ENCODE assay signal across 9 cellular contexts in the genomic region with DNA sequence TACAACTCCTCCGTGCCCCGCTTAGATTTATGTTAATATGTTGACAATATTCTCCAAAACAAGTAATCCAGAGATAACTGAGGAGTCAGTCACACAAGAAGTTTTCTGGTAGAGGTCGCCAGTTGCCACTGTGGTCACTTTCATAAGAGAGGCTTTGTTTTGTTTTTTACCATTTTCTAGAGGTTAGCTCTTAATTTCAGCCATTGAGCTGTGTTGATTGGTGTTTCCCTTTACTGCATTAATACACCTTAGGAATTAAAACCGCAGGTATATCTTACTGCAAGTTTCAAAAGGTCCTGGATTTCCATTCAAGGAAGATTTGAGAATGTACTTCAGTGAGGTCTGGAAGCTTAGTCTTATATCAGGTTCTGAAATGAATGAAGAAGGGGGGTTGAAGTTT. TPM values are rescaled to one million over a fixed set of nuclear protein-coding genes. Genes with fewer than 3 reads are reported as not detected.
DNase-seq lines count a peak whose midpoint lies in the region; ATAC-seq and TF ChIP-seq lines count a peak whose summit lies in the region.
"Had no signal": no experiment of that assay in that cellular context is flagged by ENCODE, and none has a peak within 500 bp of the region (broad histone marks: within the 10 kb centered on the region; RNA-seq: fewer than 3 reads in every experiment).

No MANE protein-coding gene starts in this region.

- no peaks in the 10 kb centered on the region for H3K9me3 ChIP-seq in SU-DHL-6 (ENCODE audit: insufficient read depth, low read length)
- H3K9me3 ChIP-seq in hepatocyte (ENCODE audit: low read depth): no peaks in the 10 kb centered on the region

- peak overlapping the region; percentile 93 for H3K4me3 Mint-ChIP-seq in activated T-cell treated with anti-CD3 and anti-CD28 coated beads, Interleukin-2, amount 50 U/mL, for 24 hours
- H3K4me3 Mint-ChIP-seq in stimulated activated memory B cell treated with anti-CD40 and anti-IgM and Interleukin-4, amounts not matched to agents 10 μg/mL and 1 μg/mL and 100 μg/mL, for 72 hours: peak overlapping the region; percentile 80

- ATAC-seq in stimulated activated memory B cell treated with anti-CD40 and anti-IgM and Interleukin-4, amounts not matched to agents 10 μg/mL and 1 μg/mL and 100 μg/mL, for 72 hours: no peak
- ATAC-seq in GM18511 (IDR thresholded peaks at IDR 0.05; ENCODE audit: unreplicated experiment): no peak

- no peaks in the 10 kb centered on the region for H3K9me3 Mint-ChIP-seq in activated T-cell treated with anti-CD3 and anti-CD28 coated beads, Interleukin-2, amount 50 U/mL, for 24 hours
- no peaks in the 10 kb centered on the region for H3K9me3 Mint-ChIP-seq in stimulated activated memory B cell treated with anti-CD40 and anti-IgM and Interleukin-4, amounts not matched to agents 10 μg/mL and 1 μg/mL and 100 μg/mL, for 72 hours

- H3K79me2 ChIP-seq in SU-DHL-6 (ENCODE audit: insufficient read depth, low read length) (0 out of 2 replicates have a peak, but pooled peaks cover 4% of the 10 kb centered on the region), hepatocyte (peaks cover 33% of the 10 kb centered on the region)

- peak overlapping the region; percentile 70 for H3K4me3 ChIP-seq in SU-DHL-6 (ENCODE audit: insufficient read depth, low read length, poor library complexity, severe bottlenecking)
- no peak overlapping the region for H3K4me3 ChIP-seq in hepatocyte

- TF ChIP-seq CTCF in SU-DHL-6 (IDR thresholded peaks at IDR 0.05; ENCODE audit: insufficient read depth, low read length, poor library complexity, severe bottlenecking) (no peak), hepatocyte (IDR thresholded peaks at IDR 0.05; ENCODE audit: poor library complexity) (no peak)

- H3K4me1 Mint-ChIP-seq in activated T-cell treated with anti-CD3 and anti-CD28 coated beads, Interleukin-2, amount 50 U/mL, for 24 hours (ENCODE audit: low read depth): peaks cover 46% of the 10 kb centered on the region
- H3K4me1 Mint-ChIP-seq in stimulated activated memory B cell treated with anti-CD40 and anti-IgM and Interleukin-4, amounts not matched to agents 10 μg/mL and 1 μg/mL and 100 μg/mL, for 72 hours: peaks cover 47% of the 10 kb centered on the region

- no peak overlapping the region for H3K27ac ChIP-seq in SU-DHL-6 (ENCODE audit: low read depth, low read length)
- no peak overlapping the region for H3K27ac ChIP-seq in hepatocyte

- peaks cover 16% of the 10 kb centered on the region; the same call in 1 of the 2 replicates for H4K20me1 ChIP-seq in SU-DHL-6 (ENCODE audit: low read depth, low read length)
- H4K20me1 ChIP-seq in hepatocyte (ENCODE audit: insufficient read depth, poor library complexity, severe bottlenecking): peaks cover 40% of the 10 kb centered on the region

- H3K4me2 ChIP-seq in SU-DHL-6 (ENCODE audit: low read depth, low read length, poor library complexity, severe bottlenecking) (peak overlapping the region; percentile 73), hepatocyte (peak overlapping the region; percentile 95)

- peak overlapping the region; percentile 91 for H3K27ac Mint-ChIP-seq in activated T-cell treated with anti-CD3 and anti-CD28 coated beads, Interleukin-2, amount 50 U/mL, for 24 hours
- peak overlapping the region; percentile 36 for H3K27ac Mint-ChIP-seq in stimulated activated memory B cell treated with anti-CD40 and anti-IgM and Interleukin-4, amounts not matched to agents 10 μg/mL and 1 μg/mL and 100 μg/mL, for 72 hours

- H3K27me3 Mint-ChIP-seq in activated T-cell treated with anti-CD3 and anti-CD28 coated beads, Interleukin-2, amount 50 U/mL, for 24 hours: peaks cover 53% of the 10 kb centered on the region
- no peaks in the 10 kb centered on the region for H3K27me3 Mint-ChIP-seq in stimulated activated memory B cell treated with anti-CD40 and anti-IgM and Interleukin-4, amounts not matched to agents 10 μg/mL and 1 μg/mL and 100 μg/mL, for 72 hours

- peaks cover 20% of the 10 kb centered on the region for H3F3A ChIP-seq in SU-DHL-6 (ENCODE audit: insufficient read depth)

- peaks cover 19% of the 10 kb centered on the region; the same call in 1 of the 2 replicates for H3K36me3 ChIP-seq in SU-DHL-6 (ENCODE audit: low read length)
- no peaks in the 10 kb centered on the region for H3K36me3 ChIP-seq in hepatocyte (replicated peaks; ENCODE audit: insufficient read depth, low read depth)

- H3K4me1 ChIP-seq in hepatocyte (ENCODE audit: insufficient read depth): peaks cover 26% of the 10 kb centered on the region

- H3K9ac ChIP-seq in SU-DHL-6 (ENCODE audit: low read length): peak overlapping the region; percentile 39; the same call in 1 of the 2 replicates

- no peak for DNase-seq in activated T-cell treated with anti-CD3 and anti-CD28 coated beads, Interleukin-2, amount 50 U/mL, for 24 hours
- DNase-seq in activated T-cell treated with anti-CD3 and anti-CD28 coated beads for 4 hours: no peak
- no peak for DNase-seq in hepatocyte (ENCODE audit: low spot score)
- DNase-seq in NCI-H1694 (lab: John Stamatoyannopoulos, UW): no peak
- no peak for DNase-seq in hippocampal formation (lab: John Stamatoyannopoulos, UW)

- WGBS in hepatocyte (ENCODE audit: low lambda C conversion rate, missing lambda C conversion rate): 40% methylated on average over 4 of the region's 4 CpGs

- H2AFZ ChIP-seq in SU-DHL-6 (ENCODE audit: low read depth, low read length, severe bottlenecking) (no peak overlapping the region), hepatocyte (no peak overlapping the region)

- H3K9me2 ChIP-seq in SU-DHL-6 (replicated peaks; ENCODE audit: insufficient read depth, low read length): no peaks in the 10 kb centered on the region
- H3K9me2 ChIP-seq in hepatocyte (replicated peaks; ENCODE audit: insufficient read depth): no peaks in the 10 kb centered on the region

- H3K27me3 ChIP-seq in SU-DHL-6 (ENCODE audit: low read length) (no peaks in the 10 kb centered on the region), hepatocyte (peaks cover 27% of the 10 kb centered on the region)

- H3K36me3 Mint-ChIP-seq in activated T-cell treated with anti-CD3 and anti-CD28 coated beads, Interleukin-2, amount 50 U/mL, for 24 hours (ENCODE audit: low read depth): peaks cover 51% of the 10 kb centered on the region
- H3K36me3 Mint-ChIP-seq in stimulated activated memory B cell treated with anti-CD40 and anti-IgM and Interleukin-4, amounts not matched to agents 10 μg/mL and 1 μg/mL and 100 μg/mL, for 72 hours: peaks cover 4% of the 10 kb centered on the region

RNA-seq across cellular contexts. Expression of gene BMI1, which starts 3.5 kb away (rescaled TPM):
- 49.1 and 59.8 TPM in 2 replicates for total RNA-seq in hepatocyte
- 23.5 and 25.5 TPM in 2 replicates for polyA plus RNA-seq in hepatocyte

RNA-seq across cellular contexts. Expression of gene COMMD3, which starts 8.2 kb away (rescaled TPM):
- total RNA-seq in hepatocyte: 50.1 and 55.1 TPM in 2 replicates
- 91.2 and 92.3 TPM in 2 replicates for polyA plus RNA-seq in hepatocyte

RNA-seq across cellular contexts. Expression of gene SPAG6, which starts 20.9 kb away (rescaled TPM):
- 0.17 and 0.28 TPM in 2 replicates for total RNA-seq in hepatocyte
- 0.24 TPM in 1 of 2 replicates, not detected in the other for polyA plus RNA-seq in hepatocyte
- total RNA-seq: LHCN-M2 had no signal
